8 cellular contexts compared by ENCODE assay signal in genomic region chr5:56440871-56441740, GRCh38.
DNase-seq lines count a peak whose midpoint lies in the region; ATAC-seq and TF ChIP-seq lines count a peak whose summit lies in the region.

No MANE protein-coding gene starts in this region.

- H2AFZ ChIP-seq in fibroblast of lung (ENCODE audit: low read length): no peak overlapping the region

- intact Hi-C loops in prostate gland (cut with DNase I): no loop called here

- H3K36me3 Mint-ChIP-seq in stimulated activated naive B cell treated with anti-CD40 and anti-IgM and Interleukin-4, amounts not matched to agents 10 μg/mL and 1 μg/mL and 100 μg/mL, for 72 hours: no peaks in the 10 kb centered on the region
- no peaks in the 10 kb centered on the region for H3K36me3 Mint-ChIP-seq in activated T-cell treated with anti-CD3 and anti-CD28 coated beads, Interleukin-2, amount 50 U/mL, for 24 hours (ENCODE audit: low read depth)

- H3K79me2 ChIP-seq in fibroblast of lung (ENCODE audit: control insufficient read depth, insufficient read depth, low read length): no peaks in the 10 kb centered on the region

- H3K9ac ChIP-seq in fibroblast of lung (ENCODE audit: insufficient read depth, low read length): no peak overlapping the region

- no peak for TF ChIP-seq CTCF in fibroblast of lung (conservative IDR thresholded peaks at IDR 0.05 in 1 of 2, IDR thresholded peaks at IDR 0.05 in 1 of 2; ENCODE audit: low read depth in 1 of 2, low read length in 2 of 2)
- no peak for TF ChIP-seq CTCF in prostate gland (IDR thresholded peaks at IDR 0.05)

- H3K9me3 ChIP-seq in fibroblast of lung (ENCODE audit: control insufficient read depth, insufficient read depth, low read depth, low read length) (no peaks in the 10 kb centered on the region), prostate gland (no peaks in the 10 kb centered on the region)

- H3K4me3 ChIP-seq in fibroblast of lung (replicated peaks in 1 of 4; ENCODE audit: control extremely low read depth in 1 of 4, insufficient read depth in 1 of 4, low read depth in 3 of 4, low read length in 4 of 4) (no peak overlapping the region), prostate gland (no peak overlapping the region)

- H3K36me3 ChIP-seq in fibroblast of lung (ENCODE audit: control insufficient read depth, insufficient read depth, low read length) (no peaks in the 10 kb centered on the region), prostate gland (no peaks in the 10 kb centered on the region)

- H3K27ac Mint-ChIP-seq in stimulated activated naive B cell treated with anti-CD40 and anti-IgM and Interleukin-4, amounts not matched to agents 10 μg/mL and 1 μg/mL and 100 μg/mL, for 72 hours: no peak overlapping the region
- no peak overlapping the region for H3K27ac Mint-ChIP-seq in activated T-cell treated with anti-CD3 and anti-CD28 coated beads, Interleukin-2, amount 50 U/mL, for 24 hours

- no peak overlapping the region for H3K4me3 Mint-ChIP-seq in stimulated activated naive B cell treated with anti-CD40 and anti-IgM and Interleukin-4, amounts not matched to agents 10 μg/mL and 1 μg/mL and 100 μg/mL, for 72 hours
- no peak overlapping the region for H3K4me3 Mint-ChIP-seq in activated T-cell treated with anti-CD3 and anti-CD28 coated beads, Interleukin-2, amount 50 U/mL, for 24 hours

- TF ChIP-seq POLR2A in prostate gland (IDR thresholded peaks at IDR 0.05): no peak

- no peak overlapping the region for H3K27ac ChIP-seq in fibroblast of lung (ENCODE audit: insufficient read depth, low read length)
- H3K27ac ChIP-seq in prostate gland: peak overlapping the region; percentile 41 to 60

- no peak for ATAC-seq in stimulated activated naive B cell treated with anti-CD40 and anti-IgM and Interleukin-4, amounts not matched to agents 10 μg/mL and 1 μg/mL and 100 μg/mL, for 72 hours (replicated peaks)

- no peaks in the 10 kb centered on the region for H4K20me1 ChIP-seq in fibroblast of lung (ENCODE audit: control insufficient read depth, extremely low read depth, insufficient read depth, low read length)

- H3K4me1 Mint-ChIP-seq in stimulated activated naive B cell treated with anti-CD40 and anti-IgM and Interleukin-4, amounts not matched to agents 10 μg/mL and 1 μg/mL and 100 μg/mL, for 72 hours: peaks cover 4 to 6% of the 10 kb centered on the region in 2 donors
- H3K4me1 Mint-ChIP-seq in activated T-cell treated with anti-CD3 and anti-CD28 coated beads, Interleukin-2, amount 50 U/mL, for 24 hours (ENCODE audit: low read depth): peaks cover 5% of the 10 kb centered on the region

- no peaks in the 10 kb centered on the region for H3K4me1 ChIP-seq in fibroblast of lung (ENCODE audit: control insufficient read depth, extremely low read depth, insufficient read depth, low read length)
- no peaks in the 10 kb centered on the region for H3K4me1 ChIP-seq in prostate gland (replicated peaks)

- no peaks in the 10 kb centered on the region for H3K27me3 Mint-ChIP-seq in stimulated activated naive B cell treated with anti-CD40 and anti-IgM and Interleukin-4, amounts not matched to agents 10 μg/mL and 1 μg/mL and 100 μg/mL, for 72 hours
- no peaks in the 10 kb centered on the region for H3K27me3 Mint-ChIP-seq in activated T-cell treated with anti-CD3 and anti-CD28 coated beads, Interleukin-2, amount 50 U/mL, for 24 hours

- no peaks in the 10 kb centered on the region for H3K9me3 Mint-ChIP-seq in stimulated activated naive B cell treated with anti-CD40 and anti-IgM and Interleukin-4, amounts not matched to agents 10 μg/mL and 1 μg/mL and 100 μg/mL, for 72 hours
- no peaks in the 10 kb centered on the region for H3K9me3 Mint-ChIP-seq in activated T-cell treated with anti-CD3 and anti-CD28 coated beads, Interleukin-2, amount 50 U/mL, for 24 hours

- H3K27me3 ChIP-seq in fibroblast of lung (ENCODE audit: control insufficient read depth, insufficient read depth, low read length) (no peaks in the 10 kb centered on the region), prostate gland (replicated peaks; ENCODE audit: insufficient read depth) (no peaks in the 10 kb centered on the region)

- 29% methylated on average over 7 of the region's 7 CpGs for WGBS in prostate gland

- H3K4me2 ChIP-seq in fibroblast of lung (ENCODE audit: extremely low read depth, insufficient read depth, low read length): peak overlapping the region; percentile 33

- DNase-seq in Daoy (ENCODE audit: low read depth) (peak; percentile 29), NOMO-1 treated with dmso at 0.1 percent for 144 hours (lab: John Stamatoyannopoulos, UW; ENCODE audit: unreplicated experiment) (peak; percentile 20), fibroblast of lung (ENCODE audit: low read depth in 2 of 2) (peak; percentile 48 to 97), prostate gland (ENCODE audit: low spot score) (peak; percentile 79), middle frontal gyrus (ENCODE audit: extremely low spot score, low spot score) (no peak)
- no peak for DNase-seq in activated naive CD4-positive, alpha-beta T cell treated with anti-CD3 and anti-CD28 coated beads, Interleukin-2, amount 50 U/mL, for 16 hours
- no peak for DNase-seq in stimulated activated naive B cell treated with anti-CD40 and anti-IgM and Interleukin-4, amounts not matched to agents 10 μg/mL and 1 μg/mL and 100 μg/mL, for 72 hours
- no peak for DNase-seq in activated T-cell treated with anti-CD3 and anti-CD28 coated beads, Interleukin-2, amount 50 U/mL, for 24 hours

Comparison
In these comparisons a context has a peak if more than half of its experiments do, and no peak if none do; other contexts are left out.
1. DNase-seq: peak in Daoy (single experiment), NOMO-1 treated with dmso at 0.1 percent for 144 hours (single experiment), fibroblast of lung (2 of 2) and prostate gland (single experiment); none in middle frontal gyrus (single experiment), activated naive CD4-positive, alpha-beta T cell treated with anti-CD3 and anti-CD28 coated beads, Interleukin-2, amount 50 U/mL, for 16 hours (single experiment), stimulated activated naive B cell treated with anti-CD40 and anti-IgM and Interleukin-4, amounts not matched to agents 10 μg/mL and 1 μg/mL and 100 μg/mL, for 72 hours (single experiment) and activated T-cell treated with anti-CD3 and anti-CD28 coated beads, Interleukin-2, amount 50 U/mL, for 24 hours (single experiment).